Comparison of ENCODE assay signal across 1 cellular context in the genomic region with DNA sequence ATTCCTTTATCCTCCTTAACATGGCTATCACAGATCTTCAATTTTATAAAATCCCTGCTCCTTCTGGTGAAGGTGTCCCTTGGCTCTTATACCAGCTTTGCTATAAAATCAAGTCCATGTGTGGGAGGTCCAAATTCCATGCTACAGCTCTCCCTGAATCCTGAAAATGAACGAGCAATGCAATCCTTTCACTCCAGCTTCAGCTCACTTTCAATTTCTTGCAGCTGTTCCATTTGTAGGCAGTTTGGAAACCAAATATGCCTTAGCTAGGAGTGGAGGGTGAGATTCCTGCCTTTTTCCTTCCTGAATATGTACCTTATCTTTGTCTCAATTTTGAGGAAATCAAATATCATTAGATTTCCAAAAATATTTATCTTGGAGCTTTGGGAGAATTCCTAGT.
TF ChIP-seq lines count a peak whose summit lies in the region.

No MANE protein-coding gene starts in this region.

TF ChIP-seq in GM23338, 12 proteins besides CTCF, POLR2A, EP300 and RAD21 (continued from another document):
- TF ChIP-seq, protein P1, sequence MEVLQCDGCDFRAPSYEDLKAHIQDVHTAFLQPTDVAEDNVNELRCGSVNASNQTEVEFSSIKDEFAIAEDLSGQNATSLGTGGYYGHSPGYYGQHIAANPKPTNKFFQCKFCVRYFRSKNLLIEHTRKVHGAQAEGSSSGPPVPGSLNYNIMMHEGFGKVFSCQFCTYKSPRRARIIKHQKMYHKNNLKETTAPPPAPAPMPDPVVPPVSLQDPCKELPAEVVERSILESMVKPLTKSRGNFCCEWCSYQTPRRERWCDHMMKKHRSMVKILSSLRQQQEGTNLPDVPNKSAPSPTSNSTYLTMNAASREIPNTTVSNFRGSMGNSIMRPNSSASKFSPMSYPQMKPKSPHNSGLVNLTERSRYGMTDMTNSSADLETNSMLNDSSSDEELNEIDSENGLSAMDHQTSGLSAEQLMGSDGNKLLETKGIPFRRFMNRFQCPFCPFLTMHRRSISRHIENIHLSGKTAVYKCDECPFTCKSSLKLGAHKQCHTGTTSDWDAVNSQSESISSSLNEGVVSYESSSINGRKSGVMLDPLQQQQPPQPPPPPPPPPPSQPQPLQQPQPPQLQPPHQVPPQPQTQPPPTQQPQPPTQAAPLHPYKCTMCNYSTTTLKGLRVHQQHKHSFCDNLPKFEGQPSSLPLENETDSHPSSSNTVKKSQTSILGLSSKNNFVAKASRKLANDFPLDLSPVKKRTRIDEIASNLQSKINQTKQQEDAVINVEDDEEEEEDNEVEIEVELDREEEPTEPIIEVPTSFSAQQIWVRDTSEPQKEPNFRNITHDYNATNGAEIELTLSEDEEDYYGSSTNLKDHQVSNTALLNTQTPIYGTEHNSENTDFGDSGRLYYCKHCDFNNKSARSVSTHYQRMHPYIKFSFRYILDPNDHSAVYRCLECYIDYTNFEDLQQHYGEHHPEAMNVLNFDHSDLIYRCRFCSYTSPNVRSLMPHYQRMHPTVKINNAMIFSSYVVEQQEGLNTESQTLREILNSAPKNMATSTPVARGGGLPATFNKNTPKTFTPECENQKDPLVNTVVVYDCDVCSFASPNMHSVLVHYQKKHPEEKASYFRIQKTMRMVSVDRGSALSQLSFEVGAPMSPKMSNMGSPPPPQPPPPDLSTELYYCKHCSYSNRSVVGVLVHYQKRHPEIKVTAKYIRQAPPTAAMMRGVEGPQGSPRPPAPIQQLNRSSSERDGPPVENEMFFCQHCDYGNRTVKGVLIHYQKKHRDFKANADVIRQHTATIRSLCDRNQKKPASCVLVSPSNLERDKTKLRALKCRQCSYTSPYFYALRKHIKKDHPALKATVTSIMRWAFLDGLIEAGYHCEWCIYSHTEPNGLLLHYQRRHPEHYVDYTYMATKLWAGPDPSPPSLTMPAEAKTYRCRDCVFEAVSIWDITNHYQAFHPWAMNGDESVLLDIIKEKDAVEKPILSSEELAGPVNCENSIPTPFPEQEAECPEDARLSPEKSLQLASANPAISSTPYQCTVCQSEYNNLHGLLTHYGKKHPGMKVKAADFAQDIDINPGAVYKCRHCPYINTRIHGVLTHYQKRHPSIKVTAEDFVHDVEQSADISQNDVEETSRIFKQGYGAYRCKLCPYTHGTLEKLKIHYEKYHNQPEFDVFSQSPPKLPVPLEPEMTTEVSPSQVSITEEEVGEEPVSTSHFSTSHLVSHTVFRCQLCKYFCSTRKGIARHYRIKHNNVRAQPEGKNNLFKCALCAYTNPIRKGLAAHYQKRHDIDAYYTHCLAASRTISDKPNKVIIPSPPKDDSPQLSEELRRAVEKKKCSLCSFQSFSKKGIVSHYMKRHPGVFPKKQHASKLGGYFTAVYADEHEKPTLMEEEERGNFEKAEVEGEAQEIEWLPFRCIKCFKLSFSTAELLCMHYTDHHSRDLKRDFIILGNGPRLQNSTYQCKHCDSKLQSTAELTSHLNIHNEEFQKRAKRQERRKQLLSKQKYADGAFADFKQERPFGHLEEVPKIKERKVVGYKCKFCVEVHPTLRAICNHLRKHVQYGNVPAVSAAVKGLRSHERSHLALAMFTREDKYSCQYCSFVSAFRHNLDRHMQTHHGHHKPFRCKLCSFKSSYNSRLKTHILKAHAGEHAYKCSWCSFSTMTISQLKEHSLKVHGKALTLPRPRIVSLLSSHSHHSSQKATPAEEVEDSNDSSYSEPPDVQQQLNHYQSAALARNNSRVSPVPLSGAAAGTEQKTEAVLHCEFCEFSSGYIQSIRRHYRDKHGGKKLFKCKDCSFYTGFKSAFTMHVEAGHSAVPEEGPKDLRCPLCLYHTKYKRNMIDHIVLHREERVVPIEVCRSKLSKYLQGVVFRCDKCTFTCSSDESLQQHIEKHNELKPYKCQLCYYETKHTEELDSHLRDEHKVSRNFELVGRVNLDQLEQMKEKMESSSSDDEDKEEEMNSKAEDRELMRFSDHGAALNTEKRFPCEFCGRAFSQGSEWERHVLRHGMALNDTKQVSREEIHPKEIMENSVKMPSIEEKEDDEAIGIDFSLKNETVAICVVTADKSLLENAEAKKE (CRISPR knock-in tag; IDR thresholded peaks at IDR 0.05) = no peak
- no peak for TF ChIP-seq EZH2phosphoT487 (IDR thresholded peaks at IDR 0.05; ENCODE audit: unreplicated experiment)
- no peak for TF ChIP-seq ZNF114 (CRISPR knock-in tag; IDR thresholded peaks at IDR 0.05)
- TF ChIP-seq STAT1 (IDR thresholded peaks at IDR 0.05; ENCODE audit: unreplicated experiment) = no peak
- TF ChIP-seq, protein P2, sequence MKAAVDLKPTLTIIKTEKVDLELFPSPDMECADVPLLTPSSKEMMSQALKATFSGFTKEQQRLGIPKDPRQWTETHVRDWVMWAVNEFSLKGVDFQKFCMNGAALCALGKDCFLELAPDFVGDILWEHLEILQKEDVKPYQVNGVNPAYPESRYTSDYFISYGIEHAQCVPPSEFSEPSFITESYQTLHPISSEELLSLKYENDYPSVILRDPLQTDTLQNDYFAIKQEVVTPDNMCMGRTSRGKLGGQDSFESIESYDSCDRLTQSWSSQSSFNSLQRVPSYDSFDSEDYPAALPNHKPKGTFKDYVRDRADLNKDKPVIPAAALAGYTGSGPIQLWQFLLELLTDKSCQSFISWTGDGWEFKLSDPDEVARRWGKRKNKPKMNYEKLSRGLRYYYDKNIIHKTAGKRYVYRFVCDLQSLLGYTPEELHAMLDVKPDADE (IDR thresholded peaks at IDR 0.05) = no peak
- no peak for TF ChIP-seq EZH2 (IDR thresholded peaks at IDR 0.05; ENCODE audit: low read depth, unreplicated experiment)
- no peak for TF ChIP-seq CREB1 (CRISPR knock-in tag; IDR thresholded peaks at IDR 0.05; ENCODE audit: low read depth)
